In genomic region chr1:212567676-212568075, GRCh38 we compare ENCODE assay signal across 10 cellular contexts. TPM values are rescaled to one million over a fixed set of nuclear protein-coding genes. Genes with fewer than 3 reads are reported as not detected.
DNase-seq lines count a peak whose midpoint lies in the region; ATAC-seq, FAIRE-seq and TF ChIP-seq lines count a peak whose summit lies in the region.
"Had no signal": no experiment of that assay in that cellular context is flagged by ENCODE, and none has a peak within 500 bp of the region (broad histone marks: within the 10 kb centered on the region; RNA-seq: fewer than 3 reads in every experiment).

No MANE protein-coding gene starts in this region.

- H3K4me3 Mint-ChIP-seq in activated naive CD8-positive, alpha-beta T cell treated with anti-CD3 and anti-CD28 coated beads, Interleukin-2, amount 10 ng/mL, durations not matched to agents 7 days and 5 days: no peak overlapping the region
- H3K4me3 Mint-ChIP-seq in activated naive CD8-positive, alpha-beta T cell treated with anti-CD3 and anti-CD28 coated beads, Interleukin-2, amount 50 U/mL, for 24 hours: no peak overlapping the region
- no peak overlapping the region for H3K4me3 Mint-ChIP-seq in astrocyte (ENCODE audit: unreplicated experiment)
- H3K4me3 Mint-ChIP-seq in naive thymus-derived CD4-positive, alpha-beta T cell: peak overlapping the region in 6 of 10 donors; percentile 80 to 95 (median 86)

- H3K4me3 ChIP-seq in astrocyte (ENCODE audit: insufficient read depth, low read depth, low read length): no peak overlapping the region
- no peak overlapping the region for H3K4me3 ChIP-seq in naive thymus-derived CD4-positive, alpha-beta T cell (ENCODE audit: low read length)
- no peak overlapping the region for H3K4me3 ChIP-seq in uterus

- no peaks in the 10 kb centered on the region for H3K79me2 ChIP-seq in astrocyte (ENCODE audit: insufficient read depth, low read length)

- no peak for DNase-seq in activated naive CD8-positive, alpha-beta T cell treated with anti-CD3 and anti-CD28 coated beads, Interleukin-2, amount 10 ng/mL, durations not matched to agents 7 days and 5 days
- no peak for DNase-seq in activated naive CD8-positive, alpha-beta T cell treated with anti-CD3 and anti-CD28 coated beads, Interleukin-2, amount 50 U/mL, for 24 hours
- DNase-seq in astrocyte (ENCODE audit: low read depth) (no peak), uterus (no peak), DMS114 treated with DMSO at 0.1 percent for 48 hours (lab: John Stamatoyannopoulos, UW; ENCODE audit: unreplicated experiment) (no peak), CD1c-positive myeloid dendritic cell (ENCODE audit: extremely low spot score) (no peak)
- no peak for DNase-seq in naive thymus-derived CD4-positive, alpha-beta T cell
- DNase-seq: GF-D8 had no signal

- no peaks in the 10 kb centered on the region for H3K9me3 ChIP-seq in astrocyte (ENCODE audit: insufficient read depth, low read depth, low read length)
- H3K9me3 ChIP-seq in naive thymus-derived CD4-positive, alpha-beta T cell (ENCODE audit: control insufficient read depth in 2 of 3, low read length in 3 of 3): no peaks in the 10 kb centered on the region
- no peaks in the 10 kb centered on the region for H3K9me3 ChIP-seq in uterus
- H3K9me3 ChIP-seq: neutrophil had no signal

- H3K36me3 ChIP-seq in astrocyte (ENCODE audit: insufficient read depth, low read length) (no peaks in the 10 kb centered on the region), uterus (no peaks in the 10 kb centered on the region)
- no peaks in the 10 kb centered on the region for H3K36me3 ChIP-seq in naive thymus-derived CD4-positive, alpha-beta T cell (ENCODE audit: control insufficient read depth in 2 of 3, insufficient read depth in 3 of 3, low read length in 3 of 3)
- H3K36me3 ChIP-seq: neutrophil had no signal

- H3K36me3 Mint-ChIP-seq in activated naive CD8-positive, alpha-beta T cell treated with anti-CD3 and anti-CD28 coated beads, Interleukin-2, amount 10 ng/mL, durations not matched to agents 7 days and 5 days: no peaks in the 10 kb centered on the region
- no peaks in the 10 kb centered on the region for H3K36me3 Mint-ChIP-seq in activated naive CD8-positive, alpha-beta T cell treated with anti-CD3 and anti-CD28 coated beads, Interleukin-2, amount 50 U/mL, for 24 hours (ENCODE audit: low read depth)
- H3K36me3 Mint-ChIP-seq in astrocyte (ENCODE audit: low read depth, unreplicated experiment): no peaks in the 10 kb centered on the region
- no peaks in the 10 kb centered on the region for H3K36me3 Mint-ChIP-seq in naive thymus-derived CD4-positive, alpha-beta T cell

- FAIRE-seq in astrocyte (lab: Jason Lieb, UNC): no peak

- no peak for TF ChIP-seq CTCF in astrocyte (IDR thresholded peaks at IDR 0.05; ENCODE audit: insufficient read depth, low read depth, low read length)
- TF ChIP-seq CTCF in uterus (IDR thresholded peaks at IDR 0.05): no peak

- H3K4me1 Mint-ChIP-seq in activated naive CD8-positive, alpha-beta T cell treated with anti-CD3 and anti-CD28 coated beads, Interleukin-2, amount 10 ng/mL, durations not matched to agents 7 days and 5 days: peaks cover 10% of the 10 kb centered on the region
- H3K4me1 Mint-ChIP-seq in activated naive CD8-positive, alpha-beta T cell treated with anti-CD3 and anti-CD28 coated beads, Interleukin-2, amount 50 U/mL, for 24 hours: peaks cover 36% of the 10 kb centered on the region
- H3K4me1 Mint-ChIP-seq in astrocyte (ENCODE audit: low read depth, unreplicated experiment): peaks cover 12% of the 10 kb centered on the region
- H3K4me1 Mint-ChIP-seq in naive thymus-derived CD4-positive, alpha-beta T cell: peaks cover 9 to 27% (median 15%) of the 10 kb centered on the region in 7 donors

- no peak overlapping the region for H2AFZ ChIP-seq in astrocyte (ENCODE audit: low read depth, low read length)

- peak overlapping the region; percentile 14 for H3K27ac Mint-ChIP-seq in activated naive CD8-positive, alpha-beta T cell treated with anti-CD3 and anti-CD28 coated beads, Interleukin-2, amount 10 ng/mL, durations not matched to agents 7 days and 5 days
- no peak overlapping the region for H3K27ac Mint-ChIP-seq in activated naive CD8-positive, alpha-beta T cell treated with anti-CD3 and anti-CD28 coated beads, Interleukin-2, amount 50 U/mL, for 24 hours
- H3K27ac Mint-ChIP-seq in astrocyte (ENCODE audit: unreplicated experiment): no peak overlapping the region
- peak overlapping the region in 2 of 9 donors; percentile 75 to 77 for H3K27ac Mint-ChIP-seq in naive thymus-derived CD4-positive, alpha-beta T cell

- H3K27me3 Mint-ChIP-seq in activated naive CD8-positive, alpha-beta T cell treated with anti-CD3 and anti-CD28 coated beads, Interleukin-2, amount 10 ng/mL, durations not matched to agents 7 days and 5 days: peaks cover 14% of the 10 kb centered on the region
- H3K27me3 Mint-ChIP-seq in activated naive CD8-positive, alpha-beta T cell treated with anti-CD3 and anti-CD28 coated beads, Interleukin-2, amount 50 U/mL, for 24 hours: peaks cover 7% of the 10 kb centered on the region
- H3K27me3 Mint-ChIP-seq in astrocyte (ENCODE audit: low read depth, unreplicated experiment): no peaks in the 10 kb centered on the region
- peaks cover 0 to 43% (median 0%) of the 10 kb centered on the region in 5 donors for H3K27me3 Mint-ChIP-seq in naive thymus-derived CD4-positive, alpha-beta T cell

- peak overlapping the region; percentile 86 for H3K9ac ChIP-seq in astrocyte (ENCODE audit: low read length)

- intact Hi-C loops in naive thymus-derived CD4-positive, alpha-beta T cell (cut with micrococcal nuclease): loop anchor here (1.0 to 10.0 kb wide), 9 partner anchors 8 to 533 kb away; partner anchors contain the start of genes ATF3 (in 2 of the 2), ANGEL2 (in 1 of the 2), DTL (in 1 of the 2) and INTS7 (in 1 of the 2)
- intact Hi-C loops in uterus (cut with DNase I; ENCODE audit: low total_unique reads): no loop called here

- TF ChIP-seq POLR2A in uterus (IDR thresholded peaks at IDR 0.05) (no peak), GM18505 (IDR thresholded peaks at IDR 0.05; ENCODE audit: borderline replicate concordance, extremely low read depth, insufficient read depth, insufficient read length) (no peak)

- no peak for ATAC-seq in activated naive CD8-positive, alpha-beta T cell treated with anti-CD3 and anti-CD28 coated beads, Interleukin-2, amount 10 ng/mL, durations not matched to agents 7 days and 5 days (ENCODE audit: low read depth)
- ATAC-seq in activated naive CD8-positive, alpha-beta T cell treated with anti-CD3 and anti-CD28 coated beads, Interleukin-2, amount 50 U/mL, for 24 hours: no peak
- ATAC-seq in naive thymus-derived CD4-positive, alpha-beta T cell: no peak
- ATAC-seq in GM18505 (IDR thresholded peaks at IDR 0.05; ENCODE audit: unreplicated experiment): no peak

- POLR2A ChIA-PET in activated naive CD8-positive, alpha-beta T cell treated with anti-CD3 and anti-CD28 coated beads, Interleukin-2, amount 10 ng/mL, durations not matched to agents 7 days and 5 days (lab: Charles Lee): interaction anchor here (0.6 to 2.0 kb wide), 7 partner anchors 9 to 290 kb away, joined by 3 to 27 read pairs (median 6); partner anchors contain the start of gene ATF3
- POLR2A ChIA-PET in naive thymus-derived CD4-positive, alpha-beta T cell (lab: Charles Lee): no interaction called here

- no peak overlapping the region for H3K4me2 ChIP-seq in astrocyte (ENCODE audit: low read length)

- H3K4me1 ChIP-seq in astrocyte (ENCODE audit: insufficient read depth, low read length): peaks cover 6% of the 10 kb centered on the region
- H3K4me1 ChIP-seq in naive thymus-derived CD4-positive, alpha-beta T cell (ENCODE audit: control insufficient read depth in 2 of 2, insufficient read depth in 2 of 2, low read length in 2 of 2): peaks cover 0 to 6% of the 10 kb centered on the region in 2 donors
- H3K4me1 ChIP-seq in uterus: no peaks in the 10 kb centered on the region

- CTCF ChIA-PET in naive thymus-derived CD4-positive, alpha-beta T cell (lab: Charles Lee): interaction anchor here (0.6 to 1.5 kb wide), 2 partner anchors 90 to 444 kb away, joined by 3 to 7 read pairs; no protein-coding TSS in a partner anchor

- no peaks in the 10 kb centered on the region for H3K9me3 Mint-ChIP-seq in activated naive CD8-positive, alpha-beta T cell treated with anti-CD3 and anti-CD28 coated beads, Interleukin-2, amount 10 ng/mL, durations not matched to agents 7 days and 5 days
- H3K9me3 Mint-ChIP-seq in activated naive CD8-positive, alpha-beta T cell treated with anti-CD3 and anti-CD28 coated beads, Interleukin-2, amount 50 U/mL, for 24 hours: peaks cover 5% of the 10 kb centered on the region
- no peaks in the 10 kb centered on the region for H3K9me3 Mint-ChIP-seq in astrocyte (ENCODE audit: unreplicated experiment)
- peaks cover 0 to 7% (median 0%) of the 10 kb centered on the region in 11 donors for H3K9me3 Mint-ChIP-seq in naive thymus-derived CD4-positive, alpha-beta T cell

- no peaks in the 10 kb centered on the region for H3K27me3 ChIP-seq in astrocyte (ENCODE audit: insufficient read depth, low read length)
- H3K27me3 ChIP-seq in naive thymus-derived CD4-positive, alpha-beta T cell (ENCODE audit: control insufficient read depth in 2 of 2, insufficient read depth in 2 of 2, low read length in 2 of 2): no peaks in the 10 kb centered on the region
- no peaks in the 10 kb centered on the region for H3K27me3 ChIP-seq in uterus

- H4K20me1 ChIP-seq in astrocyte (ENCODE audit: insufficient read depth, low read length): no peaks in the 10 kb centered on the region

- H3K27ac ChIP-seq in astrocyte (ENCODE audit: low read depth, low read length) (no peak overlapping the region), uterus (peak overlapping the region; percentile 67 to 87)
- H3K27ac ChIP-seq in naive thymus-derived CD4-positive, alpha-beta T cell (ENCODE audit: low read depth, low read length): no peak overlapping the region
- H3K27ac ChIP-seq: neutrophil had no signal

RNA-seq across cellular contexts. Expression of gene ATF3, which starts 40.9 kb away (rescaled TPM):
- total RNA-seq in activated naive CD8-positive, alpha-beta T cell treated with anti-CD3 and anti-CD28 coated beads, Interleukin-2, amount 10 ng/mL, durations not matched to agents 7 days and 5 days: 10 to 100 TPM; 13.1 to 13.8 TPM
- total RNA-seq in astrocyte (72.5 and 87.6 TPM in 2 replicates), uterus (10 to 100 TPM in 3 of 4 donors, 1 to 10 TPM in 1; 1.8 to 42.6 (median 24.4) TPM)
- 10 to 100 TPM in 3 of 5 experiments, under 1 TPM in 2; 0.57 to 83.4 (median 12.5) TPM for total RNA-seq in naive thymus-derived CD4-positive, alpha-beta T cell
- polyA plus RNA-seq in naive thymus-derived CD4-positive, alpha-beta T cell: not detected

Comparison
In these comparisons a context has a peak if more than half of its experiments do, and no peak if none do; other contexts are left out.
1. H3K4me3 Mint-ChIP-seq: peak in naive thymus-derived CD4-positive, alpha-beta T cell (6 of 10); none in activated naive CD8-positive, alpha-beta T cell treated with anti-CD3 and anti-CD28 coated beads, Interleukin-2, amount 10 ng/mL, durations not matched to agents 7 days and 5 days (single experiment), activated naive CD8-positive, alpha-beta T cell treated with anti-CD3 and anti-CD28 coated beads, Interleukin-2, amount 50 U/mL, for 24 hours (single experiment) and astrocyte (single experiment).
2. H3K27ac ChIP-seq: peak in uterus (2 of 2); none in astrocyte (single experiment) and naive thymus-derived CD4-positive, alpha-beta T cell (single experiment).